1 cellular context compared by ENCODE assay signal in the genomic region with DNA sequence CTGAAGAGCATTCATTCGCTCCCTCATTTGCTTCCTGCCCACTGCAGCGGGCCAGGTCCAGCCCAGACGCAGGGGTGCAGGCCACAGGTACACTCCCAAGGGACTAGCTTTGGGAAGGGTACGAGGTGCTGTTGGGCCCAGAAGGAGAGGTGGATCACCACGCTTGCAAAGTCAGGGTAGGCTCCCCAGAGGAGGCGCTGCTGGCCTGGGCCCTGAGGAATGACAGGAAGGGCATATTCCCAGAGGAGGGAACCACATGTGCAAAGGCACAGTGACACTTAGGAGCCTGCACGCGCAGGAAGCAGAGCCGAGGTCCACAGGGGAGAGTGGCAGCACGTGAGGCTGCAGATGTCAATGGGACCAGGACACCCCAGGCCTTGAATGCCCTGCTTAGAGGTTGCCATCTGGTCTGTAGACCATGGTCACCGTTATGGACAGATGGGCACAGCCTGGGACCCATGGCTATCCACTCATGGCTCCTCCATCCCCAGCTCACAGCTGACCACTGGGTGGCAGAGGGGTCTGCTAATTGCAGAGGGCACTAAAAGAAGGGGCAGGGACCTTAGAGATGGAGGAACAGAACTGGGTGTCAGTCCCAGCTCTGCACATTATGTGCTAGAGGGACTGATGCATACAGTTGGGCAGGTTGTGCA.
TF ChIP-seq lines count a peak whose summit lies in the region.

No MANE protein-coding gene starts in this region.

TF ChIP-seq in Ishikawa, 13 proteins besides CTCF, POLR2A, EP300 and RAD21 (continued from another document):
- TF ChIP-seq, protein P1, sequence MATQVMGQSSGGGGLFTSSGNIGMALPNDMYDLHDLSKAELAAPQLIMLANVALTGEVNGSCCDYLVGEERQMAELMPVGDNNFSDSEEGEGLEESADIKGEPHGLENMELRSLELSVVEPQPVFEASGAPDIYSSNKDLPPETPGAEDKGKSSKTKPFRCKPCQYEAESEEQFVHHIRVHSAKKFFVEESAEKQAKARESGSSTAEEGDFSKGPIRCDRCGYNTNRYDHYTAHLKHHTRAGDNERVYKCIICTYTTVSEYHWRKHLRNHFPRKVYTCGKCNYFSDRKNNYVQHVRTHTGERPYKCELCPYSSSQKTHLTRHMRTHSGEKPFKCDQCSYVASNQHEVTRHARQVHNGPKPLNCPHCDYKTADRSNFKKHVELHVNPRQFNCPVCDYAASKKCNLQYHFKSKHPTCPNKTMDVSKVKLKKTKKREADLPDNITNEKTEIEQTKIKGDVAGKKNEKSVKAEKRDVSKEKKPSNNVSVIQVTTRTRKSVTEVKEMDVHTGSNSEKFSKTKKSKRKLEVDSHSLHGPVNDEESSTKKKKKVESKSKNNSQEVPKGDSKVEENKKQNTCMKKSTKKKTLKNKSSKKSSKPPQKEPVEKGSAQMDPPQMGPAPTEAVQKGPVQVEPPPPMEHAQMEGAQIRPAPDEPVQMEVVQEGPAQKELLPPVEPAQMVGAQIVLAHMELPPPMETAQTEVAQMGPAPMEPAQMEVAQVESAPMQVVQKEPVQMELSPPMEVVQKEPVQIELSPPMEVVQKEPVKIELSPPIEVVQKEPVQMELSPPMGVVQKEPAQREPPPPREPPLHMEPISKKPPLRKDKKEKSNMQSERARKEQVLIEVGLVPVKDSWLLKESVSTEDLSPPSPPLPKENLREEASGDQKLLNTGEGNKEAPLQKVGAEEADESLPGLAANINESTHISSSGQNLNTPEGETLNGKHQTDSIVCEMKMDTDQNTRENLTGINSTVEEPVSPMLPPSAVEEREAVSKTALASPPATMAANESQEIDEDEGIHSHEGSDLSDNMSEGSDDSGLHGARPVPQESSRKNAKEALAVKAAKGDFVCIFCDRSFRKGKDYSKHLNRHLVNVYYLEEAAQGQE (IDR thresholded peaks at IDR 0.05; ENCODE audit: low read depth) = no peak
- TF ChIP-seq YY1 (IDR thresholded peaks at IDR 0.05; ENCODE audit: low read depth) (no peak), EGR1 (IDR thresholded peaks at IDR 0.05) (no peak), USF1 (IDR thresholded peaks at IDR 0.05) (no peak), CREB1 (IDR thresholded peaks at IDR 0.05; ENCODE audit: low read depth) (no peak)
